ENCODE assay signal across 8 cellular contexts in genomic region chr9:37026085-37026935, GRCh38. TPM values are rescaled to one million over a fixed set of nuclear protein-coding genes. Genes with fewer than 3 reads are reported as not detected.
A peak's percentile ranks its signal among the peaks of the same experiment; 100 is the strongest.
DNase-seq lines count a peak whose midpoint lies in the region; ATAC-seq and TF ChIP-seq lines count a peak whose summit lies in the region.

No MANE protein-coding gene starts in this region.

- H2AFZ ChIP-seq in Karpas-422 (ENCODE audit: low read length): no peak overlapping the region
- peak overlapping the region; percentile 48 for H2AFZ ChIP-seq in parathyroid adenoma

- DNase-seq in DMS53 (lab: John Stamatoyannopoulos, UW): peak; percentile 60
- DNase-seq in DMS53 treated with DMSO at 0.1 percent for 48 hours (lab: John Stamatoyannopoulos, UW; ENCODE audit: unreplicated experiment): no peak
- DNase-seq in Karpas-422: peak; percentile 80
- no peak for DNase-seq in breast epithelium (ENCODE audit: low spot score in 2 of 2)
- DNase-seq in HK-2 (ENCODE audit: unreplicated experiment): no peak
- no peak for DNase-seq in MG63

- H3K9me2 ChIP-seq in Karpas-422 (replicated peaks; ENCODE audit: insufficient read depth, low read length): no peaks in the 10 kb centered on the region

- TF ChIP-seq CTCF in breast epithelium (IDR thresholded peaks at IDR 0.05): no peak
- no peak for TF ChIP-seq CTCF in parathyroid adenoma (IDR thresholded peaks at IDR 0.05)

- no peaks in the 10 kb centered on the region for H3K9me3 ChIP-seq in Karpas-422 (ENCODE audit: low read length)
- H3K9me3 ChIP-seq in breast epithelium: no peaks in the 10 kb centered on the region
- no peaks in the 10 kb centered on the region for H3K9me3 ChIP-seq in parathyroid adenoma (ENCODE audit: control insufficient read depth, low read length)
- H3K9me3 ChIP-seq in MG63: no peaks in the 10 kb centered on the region

- H3K4me3 ChIP-seq in Karpas-422 (ENCODE audit: low read length) (peak overlapping the region; percentile 87), breast epithelium (peak overlapping the region; percentile 26 to 63 (median 43)), parathyroid adenoma (ENCODE audit: low read depth, low read length) (no peak overlapping the region), MG63 (no peak overlapping the region)

- H3K36me3 ChIP-seq in Karpas-422 (ENCODE audit: insufficient read depth, low read length): peaks cover 26% of the 10 kb centered on the region
- no peaks in the 10 kb centered on the region for H3K36me3 ChIP-seq in breast epithelium
- no peaks in the 10 kb centered on the region for H3K36me3 ChIP-seq in parathyroid adenoma (ENCODE audit: control insufficient read depth, insufficient read depth, low read length)
- no peaks in the 10 kb centered on the region for H3K36me3 ChIP-seq in MG63

- H3K27ac ChIP-seq in Karpas-422 (ENCODE audit: low read length) (peak overlapping the region; percentile 87), breast epithelium (no peak overlapping the region), parathyroid adenoma (no peak overlapping the region)

- H3K27me3 ChIP-seq in Karpas-422 (ENCODE audit: low read length) (no peaks in the 10 kb centered on the region), breast epithelium (peaks cover 16 to 97% of the 10 kb centered on the region in 2 donors), parathyroid adenoma (ENCODE audit: control insufficient read depth, insufficient read depth, low read length) (peaks cover 4% of the 10 kb centered on the region), MG63 (peaks cover 40% of the 10 kb centered on the region)

- H3K79me2 ChIP-seq in Karpas-422 (ENCODE audit: low read length) (peaks cover 97% of the 10 kb centered on the region), parathyroid adenoma (no peaks in the 10 kb centered on the region)

- TF ChIP-seq POLR2A in breast epithelium (IDR thresholded peaks at IDR 0.05): no peak

- H3K4me1 ChIP-seq in Karpas-422 (ENCODE audit: low read length) (peaks cover 78% of the 10 kb centered on the region), breast epithelium (peaks cover 10 to 27% of the 10 kb centered on the region in 2 donors), parathyroid adenoma (no peaks in the 10 kb centered on the region)

- intact Hi-C loops in breast epithelium (cut with DNase I; ENCODE audit: low total_unique reads): no loop called here

- H4K20me1 ChIP-seq in Karpas-422 (ENCODE audit: insufficient read depth, low read depth, low read length): peaks cover 27% of the 10 kb centered on the region

- H3K9ac ChIP-seq in Karpas-422 (ENCODE audit: low read length) (peak overlapping the region; percentile 92), parathyroid adenoma (no peak overlapping the region)

- peak overlapping the region; percentile 94 for H3K4me2 ChIP-seq in Karpas-422 (ENCODE audit: low read depth, low read length, poor library complexity, severe bottlenecking)
- peak overlapping the region; percentile 64 for H3K4me2 ChIP-seq in parathyroid adenoma (ENCODE audit: low read length)

- no peak for ATAC-seq in HG03432 (IDR thresholded peaks at IDR 0.05; ENCODE audit: unreplicated experiment)

RNA-seq across cellular contexts. Expression of gene PAX5, which starts 7.8 kb away (rescaled TPM):
- total RNA-seq in Karpas-422 (2014; rRNA removed; shearing (Covaris generic); ENCODE audit: low replicate concordance): 88.9 and 93.3 TPM in 2 replicates
- under 1 TPM in 1 of 3 donors, not detected in 2; 0.59 TPM for total RNA-seq in breast epithelium
- total RNA-seq in MG63 (2014; rRNA removed; shearing (Covaris generic); ENCODE audit: low replicate concordance): not detected in 2 replicates

Comparison
In these comparisons a context has a peak if more than half of its experiments do, and no peak if none do; other contexts are left out.
1. DNase-seq: peak in DMS53 (single experiment) and Karpas-422 (single experiment); none in DMS53 treated with DMSO at 0.1 percent for 48 hours (single experiment), breast epithelium (0 of 2), HK-2 (single experiment) and MG63 (single experiment).
2. H3K4me3 ChIP-seq: peak in Karpas-422 (single experiment) and breast epithelium (3 of 3); none in parathyroid adenoma (single experiment) and MG63 (single experiment).
3. RNA of gene PAX5, which starts 7.8 kb away (total RNA-seq): 88.9 to 93.3 TPM in Karpas-422; 0.59 TPM in breast epithelium and not detected in MG63; every median in the first group is over 10 times any median in the second.